29 cellular contexts compared by ENCODE assay signal in genomic region chr5:76489877-76490688, GRCh38.
DNase-seq lines count a peak whose midpoint lies in the region; ATAC-seq, FAIRE-seq and TF ChIP-seq lines count a peak whose summit lies in the region.
"Had no signal": no experiment of that assay in that cellular context is flagged by ENCODE, and none has a peak within 500 bp of the region (broad histone marks: within the 10 kb centered on the region; RNA-seq: fewer than 3 reads in every experiment).

No MANE protein-coding gene starts in this region.

- DNase-seq in D721Med (ENCODE audit: insufficient read length, low spot score), result no peak
- no peak for DNase-seq in SK-N-MC (ENCODE audit: low read depth, low spot score)
- no peak for DNase-seq in hepatocyte (ENCODE audit: low spot score)
- no peak for DNase-seq in natural killer cell treated with Interleukin-12 subunit alpha and Interleukin-12 subunit beta and Interleukin-15 and Interleukin-18, amount 100 ng/mL, for 72 hours (ENCODE audit: low spot score)
- no peak for DNase-seq in urothelium cell line (ENCODE audit: low spot score)
- DNase-seq in retina, result no peak
- DNase-seq: activated B cell treated with CpG ODN at 0.5 μM for 24 hours; activated CD4-positive, alpha-beta T cell treated with anti-CD3 and anti-CD28 coated beads, Interleukin-2, amount 50 U/mL, for 48 hours; activated CD8-positive, alpha-beta memory T cell treated with anti-CD3 and anti-CD28 coated beads, Interleukin-2, amount 50 U/mL, for 4 hours; Calu3; effector memory CD8-positive, alpha-beta T cell; foreskin keratinocyte; KBM-7; MG63; NCI-H2029 treated with DMSO at 0.1 percent for 48 hours; NCI-H82; OCI-M1; stimulated activated CD4-positive, alpha-beta T cell treated with anti-CD3 and anti-CD28 coated beads, Interleukin-2, amount 100 ng/mL, for 24 hours; substantia nigra; T-helper 9 cell; uterus had no signal

- no peak overlapping the region for H3K9ac ChIP-seq in SK-N-MC (ENCODE audit: insufficient read length)
- H3K9ac ChIP-seq: BLaER1 treated with 17β-estradiol and CSF1 and Interleukin-3, amounts not matched to agents 10 nM and 100 nM had no signal

- FAIRE-seq in D721Med (lab: Jason Lieb, UNC) (peak; percentile 11), urothelium cell line (lab: Jason Lieb, UNC) (no peak)
- FAIRE-seq: GM12891, keratinocyte had no signal

- no peaks in the 10 kb centered on the region for H3K9me3 Mint-ChIP-seq in natural killer cell treated with Interleukin-12 subunit alpha and Interleukin-12 subunit beta and Interleukin-15 and Interleukin-18, amount 100 ng/mL, for 72 hours
- H3K9me3 Mint-ChIP-seq: activated B cell treated with CpG ODN at 0.5 μM for 24 hours; effector memory CD8-positive, alpha-beta T cell had no signal

- no peaks in the 10 kb centered on the region for H3K9me3 ChIP-seq in SK-N-MC (ENCODE audit: low read depth, low read length)
- H3K9me3 ChIP-seq in hepatocyte (ENCODE audit: low read depth), result no peaks in the 10 kb centered on the region
- H3K9me3 ChIP-seq: MG63, uterus had no signal

- peaks cover 12% of the 10 kb centered on the region for H3K79me2 ChIP-seq in hepatocyte

- H2AFZ ChIP-seq in hepatocyte, result no peak overlapping the region

- peak overlapping the region; percentile 22 to 36 for H3K27ac Mint-ChIP-seq in natural killer cell treated with Interleukin-12 subunit alpha and Interleukin-12 subunit beta and Interleukin-15 and Interleukin-18, amount 100 ng/mL, for 72 hours
- H3K27ac Mint-ChIP-seq: activated B cell treated with CpG ODN at 0.5 μM for 24 hours had no signal

- H4K20me1 ChIP-seq in hepatocyte (ENCODE audit: insufficient read depth, poor library complexity, severe bottlenecking), result no peaks in the 10 kb centered on the region

- H3K4me1 ChIP-seq in hepatocyte (ENCODE audit: insufficient read depth), result peaks cover 23% of the 10 kb centered on the region
- H3K4me1 ChIP-seq: foreskin keratinocyte, uterus had no signal

- H3K27me3 Mint-ChIP-seq in natural killer cell treated with Interleukin-12 subunit alpha and Interleukin-12 subunit beta and Interleukin-15 and Interleukin-18, amount 100 ng/mL, for 72 hours, result no peaks in the 10 kb centered on the region
- H3K27me3 Mint-ChIP-seq: activated B cell treated with CpG ODN at 0.5 μM for 24 hours; effector memory CD8-positive, alpha-beta T cell had no signal

- peaks cover 5% of the 10 kb centered on the region for H3K36me3 Mint-ChIP-seq in natural killer cell treated with Interleukin-12 subunit alpha and Interleukin-12 subunit beta and Interleukin-15 and Interleukin-18, amount 100 ng/mL, for 72 hours

- no peaks in the 10 kb centered on the region for H3K27me3 ChIP-seq in hepatocyte
- H3K27me3 ChIP-seq: BLaER1 treated with 17β-estradiol and CSF1 and Interleukin-3, amounts not matched to agents 10 nM and 100 nM; MG63; uterus had no signal

- H3K4me2 ChIP-seq in hepatocyte, result no peak overlapping the region
- H3K4me2 ChIP-seq: BLaER1 treated with 17β-estradiol and CSF1 and Interleukin-3, amounts not matched to agents 10 nM and 100 nM; smooth muscle cell had no signal

- TF ChIP-seq CTCF in D721Med (IDR thresholded peaks at IDR 0.05; ENCODE audit: insufficient read depth, missing control alignments), result no peak
- TF ChIP-seq CTCF in hepatocyte (IDR thresholded peaks at IDR 0.05; ENCODE audit: poor library complexity), result no peak

- no peak overlapping the region for H3K4me3 ChIP-seq in SK-N-MC
- no peak overlapping the region for H3K4me3 ChIP-seq in hepatocyte
- H3K4me3 ChIP-seq: BLaER1 treated with 17β-estradiol and CSF1 and Interleukin-3, amounts not matched to agents 10 nM and 100 nM; lung; MG63; smooth muscle cell; uterus had no signal

- H3K27ac ChIP-seq in SK-N-MC, result peak overlapping the region; percentile 17; the same call in 1 of the 2 replicates
- peak overlapping the region; percentile 11 for H3K27ac ChIP-seq in hepatocyte
- H3K27ac ChIP-seq: BLaER1 treated with 17β-estradiol and CSF1 and Interleukin-3, amounts not matched to agents 10 nM and 100 nM; foreskin keratinocyte; uterus had no signal

- 64% methylated on average over 7 of the region's 7 CpGs for WGBS in hepatocyte (ENCODE audit: low lambda C conversion rate, missing lambda C conversion rate)

- ATAC-seq in natural killer cell treated with Interleukin-12 subunit alpha and Interleukin-12 subunit beta and Interleukin-15 and Interleukin-18, amount 100 ng/mL, for 72 hours, result no peak
- ATAC-seq in HG02642 (IDR thresholded peaks at IDR 0.05; ENCODE audit: poor library complexity, unreplicated experiment) (no peak), HG02938 (IDR thresholded peaks at IDR 0.05; ENCODE audit: unreplicated experiment) (no peak)
- ATAC-seq: effector memory CD8-positive, alpha-beta T cell; esophagus mucosa; foreskin keratinocyte had no signal

- H3K36me3 ChIP-seq in SK-N-MC (ENCODE audit: insufficient read depth, low read length), result no peaks in the 10 kb centered on the region
- H3K36me3 ChIP-seq in hepatocyte (replicated peaks; ENCODE audit: insufficient read depth, low read depth), result no peaks in the 10 kb centered on the region
- H3K36me3 ChIP-seq: MG63, uterus had no signal

- no peak overlapping the region for H3K4me3 Mint-ChIP-seq in natural killer cell treated with Interleukin-12 subunit alpha and Interleukin-12 subunit beta and Interleukin-15 and Interleukin-18, amount 100 ng/mL, for 72 hours
- H3K4me3 Mint-ChIP-seq: activated B cell treated with CpG ODN at 0.5 μM for 24 hours; effector memory CD8-positive, alpha-beta T cell had no signal

- H3K4me1 Mint-ChIP-seq in natural killer cell treated with Interleukin-12 subunit alpha and Interleukin-12 subunit beta and Interleukin-15 and Interleukin-18, amount 100 ng/mL, for 72 hours (ENCODE audit: low read depth in 2 of 2), result peaks cover 51 to 58% of the 10 kb centered on the region in 2 donors
- H3K4me1 Mint-ChIP-seq: activated B cell treated with CpG ODN at 0.5 μM for 24 hours had no signal

- no peaks in the 10 kb centered on the region for H3K9me2 ChIP-seq in hepatocyte (replicated peaks; ENCODE audit: insufficient read depth)
